In the genomic region with DNA sequence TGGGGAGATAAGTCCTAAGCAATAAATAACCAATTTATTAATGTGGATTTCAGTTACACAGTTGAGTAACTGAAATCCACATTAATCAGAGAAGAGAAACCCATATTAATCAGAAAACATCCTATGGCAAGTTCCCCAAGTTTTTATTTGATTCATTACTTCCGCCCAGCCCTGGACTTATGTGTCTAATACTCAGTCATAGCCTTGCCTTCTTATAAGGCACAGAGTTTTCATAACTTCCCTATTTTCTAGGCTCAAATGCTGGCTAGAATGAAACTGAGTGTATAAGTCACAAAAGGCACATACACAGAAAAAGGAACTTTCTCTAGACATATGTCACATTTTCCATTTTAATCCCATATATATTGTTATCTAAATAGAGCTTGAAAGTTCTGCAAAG, we compare ENCODE assay signal across 1 cellular context.
TF ChIP-seq lines count a peak whose summit lies in the region.

No MANE protein-coding gene starts in this region.

TF ChIP-seq in GM12878, 131 proteins besides CTCF, POLR2A, EP300 and RAD21 (continued from another document):
- TF ChIP-seq ETV6 (conservative IDR thresholded peaks at IDR 0.05 in 1 of 2, IDR thresholded peaks at IDR 0.05 in 1 of 2; ENCODE audit: borderline replicate concordance in 1 of 2, low read depth in 1 of 2): peak in 1 of 2 experiments; percentile 56; a peak in 1 of 4 replicates
